Comparison of ENCODE assay signal across 1 cellular context in the genomic region with DNA sequence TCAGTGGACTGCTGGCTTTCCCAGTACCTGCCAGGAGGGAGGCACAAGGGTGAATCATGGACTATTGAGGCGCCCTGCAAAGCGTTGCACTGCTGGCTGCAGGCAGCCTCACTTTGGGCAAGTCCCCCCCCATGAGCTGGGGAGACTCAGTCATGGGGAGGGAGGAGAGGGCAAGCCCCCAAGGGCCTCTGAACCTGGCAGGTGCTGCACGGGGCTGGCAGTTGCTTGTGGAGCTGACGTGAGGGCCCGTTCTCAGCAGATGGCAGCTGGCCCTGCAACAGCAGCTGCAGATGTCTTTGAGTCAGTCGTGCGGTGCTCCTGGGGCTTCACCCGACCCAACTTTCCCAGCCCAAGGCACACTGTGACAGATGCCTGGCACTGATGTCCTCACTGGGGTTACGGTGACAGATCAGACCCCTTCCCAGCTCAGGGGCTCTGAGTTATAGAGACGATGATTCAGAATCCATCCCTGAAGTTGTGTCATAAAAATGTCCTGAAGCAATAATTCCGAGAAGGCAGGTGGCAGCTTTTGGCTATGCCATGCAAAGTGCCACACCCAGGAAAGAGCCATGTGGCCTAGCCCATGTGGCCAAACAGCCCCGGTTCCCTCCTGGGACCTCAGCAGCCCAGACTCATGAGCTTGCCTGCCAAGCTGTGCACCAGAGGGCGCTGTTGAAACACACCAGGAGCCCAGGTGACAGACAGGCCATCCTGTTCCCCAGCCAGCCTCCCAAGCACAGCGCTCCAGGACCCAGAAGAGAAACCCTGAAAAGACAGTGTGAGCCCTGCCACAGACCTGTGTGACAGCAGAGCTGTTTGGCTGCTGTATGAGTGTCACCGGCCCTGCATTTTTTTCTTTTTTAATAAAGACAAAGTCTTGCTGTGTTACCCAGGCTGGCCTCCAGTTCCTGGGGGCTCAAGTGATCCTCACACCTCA.
A peak's percentile ranks its signal among the peaks of the same experiment; 100 is the strongest.
TF ChIP-seq lines count a peak whose summit lies in the region.

No MANE protein-coding gene starts in this region.

TF ChIP-seq in HEK293, 187 proteins besides CTCF, POLR2A, EP300 and RAD21 (continued from another document):
- TF ChIP-seq, protein P1, sequence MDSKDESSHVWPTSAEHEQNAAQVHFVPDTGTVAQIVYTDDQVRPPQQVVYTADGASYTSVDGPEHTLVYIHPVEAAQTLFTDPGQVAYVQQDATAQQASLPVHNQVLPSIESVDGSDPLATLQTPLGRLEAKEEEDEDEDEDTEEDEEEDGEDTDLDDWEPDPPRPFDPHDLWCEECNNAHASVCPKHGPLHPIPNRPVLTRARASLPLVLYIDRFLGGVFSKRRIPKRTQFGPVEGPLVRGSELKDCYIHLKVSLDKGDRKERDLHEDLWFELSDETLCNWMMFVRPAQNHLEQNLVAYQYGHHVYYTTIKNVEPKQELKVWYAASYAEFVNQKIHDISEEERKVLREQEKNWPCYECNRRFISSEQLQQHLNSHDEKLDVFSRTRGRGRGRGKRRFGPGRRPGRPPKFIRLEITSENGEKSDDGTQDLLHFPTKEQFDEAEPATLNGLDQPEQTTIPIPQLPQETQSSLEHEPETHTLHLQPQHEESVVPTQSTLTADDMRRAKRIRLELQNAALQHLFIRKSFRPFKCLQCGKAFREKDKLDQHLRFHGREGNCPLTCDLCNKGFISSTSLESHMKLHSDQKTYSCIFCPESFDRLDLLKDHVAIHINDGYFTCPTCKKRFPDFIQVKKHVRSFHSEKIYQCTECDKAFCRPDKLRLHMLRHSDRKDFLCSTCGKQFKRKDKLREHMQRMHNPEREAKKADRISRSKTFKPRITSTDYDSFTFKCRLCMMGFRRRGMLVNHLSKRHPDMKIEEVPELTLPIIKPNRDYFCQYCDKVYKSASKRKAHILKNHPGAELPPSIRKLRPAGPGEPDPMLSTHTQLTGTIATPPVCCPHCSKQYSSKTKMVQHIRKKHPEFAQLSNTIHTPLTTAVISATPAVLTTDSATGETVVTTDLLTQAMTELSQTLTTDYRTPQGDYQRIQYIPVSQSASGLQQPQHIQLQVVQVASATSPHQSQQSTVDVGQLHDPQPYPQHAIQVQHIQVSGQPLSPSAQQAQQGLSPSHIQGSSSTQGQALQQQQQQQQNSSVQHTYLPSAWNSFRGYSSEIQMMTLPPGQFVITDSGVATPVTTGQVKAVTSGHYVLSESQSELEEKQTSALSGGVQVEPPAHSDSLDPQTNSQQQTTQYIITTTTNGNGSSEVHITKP (tag by site-specific recombination; IDR thresholded peaks at IDR 0.05): peak; percentile 43; the same call in 1 of the 2 replicates
